In genomic region chr19:49874503-49875157, GRCh38 we compare ENCODE assay signal across 2 cellular contexts.
TF ChIP-seq lines count a peak whose summit lies in the region.

No MANE protein-coding gene starts in this region.

TF ChIP-seq in IMR-90, 13 proteins besides CTCF, POLR2A, EP300 and RAD21:
- TF ChIP-seq FOS (IDR thresholded peaks at IDR 0.05; ENCODE audit: low read depth, low read length), result no peak
- no peak for TF ChIP-seq CHD1 (IDR thresholded peaks at IDR 0.05; ENCODE audit: low read depth, low read length)
- no peak for TF ChIP-seq MAZ (IDR thresholded peaks at IDR 0.05; ENCODE audit: borderline replicate concordance, low read depth, low read length)
- TF ChIP-seq NFE2L2 (IDR thresholded peaks at IDR 0.05; ENCODE audit: low read depth, low read length), result no peak
- TF ChIP-seq RFX5 (IDR thresholded peaks at IDR 0.05; ENCODE audit: low read depth, low read length), result no peak
- no peak for TF ChIP-seq CEBPB (IDR thresholded peaks at IDR 0.05; ENCODE audit: low read depth, low read length)

TF ChIP-seq in GM12878, 131 proteins besides CTCF, POLR2A, EP300 and RAD21:
- no peak for TF ChIP-seq BACH1 (IDR thresholded peaks at IDR 0.05; ENCODE audit: borderline replicate concordance)
- TF ChIP-seq ZNF622 (IDR thresholded peaks at IDR 0.05), result no peak
- TF ChIP-seq LARP7 (IDR thresholded peaks at IDR 0.05), result no peak
- TF ChIP-seq NBN (IDR thresholded peaks at IDR 0.05), result no peak
- TF ChIP-seq SMAD5 (IDR thresholded peaks at IDR 0.05; ENCODE audit: low read depth), result no peak
- TF ChIP-seq ATF3 (IDR thresholded peaks at IDR 0.05; ENCODE audit: borderline replicate concordance, extremely low read depth, low read depth, low read length), result no peak
- TF ChIP-seq STAT3 (IDR thresholded peaks at IDR 0.05; ENCODE audit: low read depth, low read length), result no peak
- no peak for TF ChIP-seq KAT2A (conservative IDR thresholded peaks at IDR 0.05; ENCODE audit: control insufficient read depth, low read depth, low read length)
- no peak for TF ChIP-seq WRNIP1 (IDR thresholded peaks at IDR 0.05; ENCODE audit: borderline replicate concordance, low read depth, low read length)
- no peak for TF ChIP-seq CEBPZ (IDR thresholded peaks at IDR 0.05; ENCODE audit: low read depth, low read length)
